1 cellular context compared by ENCODE assay signal in the genomic region with DNA sequence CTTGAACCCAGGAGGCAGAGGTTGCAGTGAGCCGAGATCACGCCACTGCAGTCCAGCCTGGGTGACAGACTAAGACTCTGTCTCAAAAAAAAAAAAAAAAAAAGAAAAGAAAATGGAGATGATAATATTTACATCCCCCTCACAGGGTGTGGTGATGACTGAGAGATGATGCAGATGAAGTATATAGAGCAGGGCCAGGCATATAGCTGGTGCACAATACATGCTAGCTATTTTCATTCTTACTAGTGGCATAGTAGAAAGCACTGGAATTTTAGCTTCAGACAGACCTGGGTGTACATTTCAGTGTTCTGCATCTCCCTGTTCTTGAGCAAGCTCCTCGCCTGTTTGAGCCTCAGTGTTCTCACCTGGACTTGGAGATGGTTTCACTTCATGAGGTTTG.
TF ChIP-seq lines count a peak whose summit lies in the region.

No MANE protein-coding gene starts in this region.

TF ChIP-seq in GM23338, 12 proteins besides CTCF, POLR2A, EP300 and RAD21 (continued from another document):
- TF ChIP-seq, protein P1, sequence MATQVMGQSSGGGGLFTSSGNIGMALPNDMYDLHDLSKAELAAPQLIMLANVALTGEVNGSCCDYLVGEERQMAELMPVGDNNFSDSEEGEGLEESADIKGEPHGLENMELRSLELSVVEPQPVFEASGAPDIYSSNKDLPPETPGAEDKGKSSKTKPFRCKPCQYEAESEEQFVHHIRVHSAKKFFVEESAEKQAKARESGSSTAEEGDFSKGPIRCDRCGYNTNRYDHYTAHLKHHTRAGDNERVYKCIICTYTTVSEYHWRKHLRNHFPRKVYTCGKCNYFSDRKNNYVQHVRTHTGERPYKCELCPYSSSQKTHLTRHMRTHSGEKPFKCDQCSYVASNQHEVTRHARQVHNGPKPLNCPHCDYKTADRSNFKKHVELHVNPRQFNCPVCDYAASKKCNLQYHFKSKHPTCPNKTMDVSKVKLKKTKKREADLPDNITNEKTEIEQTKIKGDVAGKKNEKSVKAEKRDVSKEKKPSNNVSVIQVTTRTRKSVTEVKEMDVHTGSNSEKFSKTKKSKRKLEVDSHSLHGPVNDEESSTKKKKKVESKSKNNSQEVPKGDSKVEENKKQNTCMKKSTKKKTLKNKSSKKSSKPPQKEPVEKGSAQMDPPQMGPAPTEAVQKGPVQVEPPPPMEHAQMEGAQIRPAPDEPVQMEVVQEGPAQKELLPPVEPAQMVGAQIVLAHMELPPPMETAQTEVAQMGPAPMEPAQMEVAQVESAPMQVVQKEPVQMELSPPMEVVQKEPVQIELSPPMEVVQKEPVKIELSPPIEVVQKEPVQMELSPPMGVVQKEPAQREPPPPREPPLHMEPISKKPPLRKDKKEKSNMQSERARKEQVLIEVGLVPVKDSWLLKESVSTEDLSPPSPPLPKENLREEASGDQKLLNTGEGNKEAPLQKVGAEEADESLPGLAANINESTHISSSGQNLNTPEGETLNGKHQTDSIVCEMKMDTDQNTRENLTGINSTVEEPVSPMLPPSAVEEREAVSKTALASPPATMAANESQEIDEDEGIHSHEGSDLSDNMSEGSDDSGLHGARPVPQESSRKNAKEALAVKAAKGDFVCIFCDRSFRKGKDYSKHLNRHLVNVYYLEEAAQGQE (IDR thresholded peaks at IDR 0.05; ENCODE audit: unreplicated experiment): no peak
- no peak for TF ChIP-seq POLR2AphosphoS5 (IDR thresholded peaks at IDR 0.05; ENCODE audit: low read depth)
- no peak for TF ChIP-seq NANOG (IDR thresholded peaks at IDR 0.05; ENCODE audit: borderline replicate concordance)
- no peak for TF ChIP-seq EZH2 (IDR thresholded peaks at IDR 0.05; ENCODE audit: low read depth, unreplicated experiment)
- TF ChIP-seq, protein P2, sequence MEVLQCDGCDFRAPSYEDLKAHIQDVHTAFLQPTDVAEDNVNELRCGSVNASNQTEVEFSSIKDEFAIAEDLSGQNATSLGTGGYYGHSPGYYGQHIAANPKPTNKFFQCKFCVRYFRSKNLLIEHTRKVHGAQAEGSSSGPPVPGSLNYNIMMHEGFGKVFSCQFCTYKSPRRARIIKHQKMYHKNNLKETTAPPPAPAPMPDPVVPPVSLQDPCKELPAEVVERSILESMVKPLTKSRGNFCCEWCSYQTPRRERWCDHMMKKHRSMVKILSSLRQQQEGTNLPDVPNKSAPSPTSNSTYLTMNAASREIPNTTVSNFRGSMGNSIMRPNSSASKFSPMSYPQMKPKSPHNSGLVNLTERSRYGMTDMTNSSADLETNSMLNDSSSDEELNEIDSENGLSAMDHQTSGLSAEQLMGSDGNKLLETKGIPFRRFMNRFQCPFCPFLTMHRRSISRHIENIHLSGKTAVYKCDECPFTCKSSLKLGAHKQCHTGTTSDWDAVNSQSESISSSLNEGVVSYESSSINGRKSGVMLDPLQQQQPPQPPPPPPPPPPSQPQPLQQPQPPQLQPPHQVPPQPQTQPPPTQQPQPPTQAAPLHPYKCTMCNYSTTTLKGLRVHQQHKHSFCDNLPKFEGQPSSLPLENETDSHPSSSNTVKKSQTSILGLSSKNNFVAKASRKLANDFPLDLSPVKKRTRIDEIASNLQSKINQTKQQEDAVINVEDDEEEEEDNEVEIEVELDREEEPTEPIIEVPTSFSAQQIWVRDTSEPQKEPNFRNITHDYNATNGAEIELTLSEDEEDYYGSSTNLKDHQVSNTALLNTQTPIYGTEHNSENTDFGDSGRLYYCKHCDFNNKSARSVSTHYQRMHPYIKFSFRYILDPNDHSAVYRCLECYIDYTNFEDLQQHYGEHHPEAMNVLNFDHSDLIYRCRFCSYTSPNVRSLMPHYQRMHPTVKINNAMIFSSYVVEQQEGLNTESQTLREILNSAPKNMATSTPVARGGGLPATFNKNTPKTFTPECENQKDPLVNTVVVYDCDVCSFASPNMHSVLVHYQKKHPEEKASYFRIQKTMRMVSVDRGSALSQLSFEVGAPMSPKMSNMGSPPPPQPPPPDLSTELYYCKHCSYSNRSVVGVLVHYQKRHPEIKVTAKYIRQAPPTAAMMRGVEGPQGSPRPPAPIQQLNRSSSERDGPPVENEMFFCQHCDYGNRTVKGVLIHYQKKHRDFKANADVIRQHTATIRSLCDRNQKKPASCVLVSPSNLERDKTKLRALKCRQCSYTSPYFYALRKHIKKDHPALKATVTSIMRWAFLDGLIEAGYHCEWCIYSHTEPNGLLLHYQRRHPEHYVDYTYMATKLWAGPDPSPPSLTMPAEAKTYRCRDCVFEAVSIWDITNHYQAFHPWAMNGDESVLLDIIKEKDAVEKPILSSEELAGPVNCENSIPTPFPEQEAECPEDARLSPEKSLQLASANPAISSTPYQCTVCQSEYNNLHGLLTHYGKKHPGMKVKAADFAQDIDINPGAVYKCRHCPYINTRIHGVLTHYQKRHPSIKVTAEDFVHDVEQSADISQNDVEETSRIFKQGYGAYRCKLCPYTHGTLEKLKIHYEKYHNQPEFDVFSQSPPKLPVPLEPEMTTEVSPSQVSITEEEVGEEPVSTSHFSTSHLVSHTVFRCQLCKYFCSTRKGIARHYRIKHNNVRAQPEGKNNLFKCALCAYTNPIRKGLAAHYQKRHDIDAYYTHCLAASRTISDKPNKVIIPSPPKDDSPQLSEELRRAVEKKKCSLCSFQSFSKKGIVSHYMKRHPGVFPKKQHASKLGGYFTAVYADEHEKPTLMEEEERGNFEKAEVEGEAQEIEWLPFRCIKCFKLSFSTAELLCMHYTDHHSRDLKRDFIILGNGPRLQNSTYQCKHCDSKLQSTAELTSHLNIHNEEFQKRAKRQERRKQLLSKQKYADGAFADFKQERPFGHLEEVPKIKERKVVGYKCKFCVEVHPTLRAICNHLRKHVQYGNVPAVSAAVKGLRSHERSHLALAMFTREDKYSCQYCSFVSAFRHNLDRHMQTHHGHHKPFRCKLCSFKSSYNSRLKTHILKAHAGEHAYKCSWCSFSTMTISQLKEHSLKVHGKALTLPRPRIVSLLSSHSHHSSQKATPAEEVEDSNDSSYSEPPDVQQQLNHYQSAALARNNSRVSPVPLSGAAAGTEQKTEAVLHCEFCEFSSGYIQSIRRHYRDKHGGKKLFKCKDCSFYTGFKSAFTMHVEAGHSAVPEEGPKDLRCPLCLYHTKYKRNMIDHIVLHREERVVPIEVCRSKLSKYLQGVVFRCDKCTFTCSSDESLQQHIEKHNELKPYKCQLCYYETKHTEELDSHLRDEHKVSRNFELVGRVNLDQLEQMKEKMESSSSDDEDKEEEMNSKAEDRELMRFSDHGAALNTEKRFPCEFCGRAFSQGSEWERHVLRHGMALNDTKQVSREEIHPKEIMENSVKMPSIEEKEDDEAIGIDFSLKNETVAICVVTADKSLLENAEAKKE (CRISPR knock-in tag; IDR thresholded peaks at IDR 0.05): no peak
- no peak for TF ChIP-seq ZNF114 (CRISPR knock-in tag; IDR thresholded peaks at IDR 0.05)
- no peak for TF ChIP-seq EZH2phosphoT487 (IDR thresholded peaks at IDR 0.05; ENCODE audit: unreplicated experiment)
- no peak for TF ChIP-seq CREB1 (CRISPR knock-in tag; IDR thresholded peaks at IDR 0.05; ENCODE audit: low read depth)
- TF ChIP-seq, protein P3, sequence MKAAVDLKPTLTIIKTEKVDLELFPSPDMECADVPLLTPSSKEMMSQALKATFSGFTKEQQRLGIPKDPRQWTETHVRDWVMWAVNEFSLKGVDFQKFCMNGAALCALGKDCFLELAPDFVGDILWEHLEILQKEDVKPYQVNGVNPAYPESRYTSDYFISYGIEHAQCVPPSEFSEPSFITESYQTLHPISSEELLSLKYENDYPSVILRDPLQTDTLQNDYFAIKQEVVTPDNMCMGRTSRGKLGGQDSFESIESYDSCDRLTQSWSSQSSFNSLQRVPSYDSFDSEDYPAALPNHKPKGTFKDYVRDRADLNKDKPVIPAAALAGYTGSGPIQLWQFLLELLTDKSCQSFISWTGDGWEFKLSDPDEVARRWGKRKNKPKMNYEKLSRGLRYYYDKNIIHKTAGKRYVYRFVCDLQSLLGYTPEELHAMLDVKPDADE (IDR thresholded peaks at IDR 0.05): no peak
- TF ChIP-seq ZNF331 (CRISPR knock-in tag; IDR thresholded peaks at IDR 0.05; ENCODE audit: low read depth): no peak
- no peak for TF ChIP-seq JUNB (IDR thresholded peaks at IDR 0.05; ENCODE audit: unreplicated experiment)
TF ChIP-seq in GM23338: peak in this region for 0.
